Comparison of ENCODE assay signal across 25 cellular contexts in genomic region chr15:22877607-22878006, GRCh38. TPM values are rescaled to one million over a fixed set of nuclear protein-coding genes. Genes with fewer than 3 reads are reported as not detected.
DNase-seq lines count a peak whose midpoint lies in the region; ATAC-seq, FAIRE-seq and TF ChIP-seq lines count a peak whose summit lies in the region.
"Had no signal": no experiment of that assay in that cellular context is flagged by ENCODE, and none has a peak within 500 bp of the region (broad histone marks: within the 10 kb centered on the region; RNA-seq: fewer than 3 reads in every experiment).

No MANE protein-coding gene starts in this region.

- H3K9me3 ChIP-seq in WERI-Rb-1 (ENCODE audit: severe bottlenecking): peaks cover 4% of the 10 kb centered on the region
- no peaks in the 10 kb centered on the region for H3K9me3 ChIP-seq in kidney (ENCODE audit: control insufficient read depth in 1 of 2, low read length in 2 of 2)
- H3K9me3 ChIP-seq: A549, MG63 had no signal

- no peak for ATAC-seq in stimulated activated naive B cell treated with anti-CD40 and anti-IgM and Interleukin-4, amounts not matched to agents 10 μg/mL and 1 μg/mL and 100 μg/mL, for 72 hours (replicated peaks)
- ATAC-seq in GM18858 (IDR thresholded peaks at IDR 0.05; ENCODE audit: unreplicated experiment): no peak
- ATAC-seq: GM12878 had no signal

- peaks cover 20% of the 10 kb centered on the region for H3K4me1 Mint-ChIP-seq in HFFc6 (ENCODE audit: low read depth)
- H3K4me1 Mint-ChIP-seq in stimulated activated naive B cell treated with anti-CD40 and anti-IgM and Interleukin-4, amounts not matched to agents 10 μg/mL and 1 μg/mL and 100 μg/mL, for 72 hours: peaks cover 4 to 8% of the 10 kb centered on the region in 2 donors

- DNase-seq in HFFc6 (no peak), WERI-Rb-1 (no peak), kidney (peak; percentile 40), NCI-H524 treated with DMSO at 0.1 percent for 48 hours (lab: John Stamatoyannopoulos, UW) (no peak)
- DNase-seq in stimulated activated naive B cell treated with anti-CD40 and anti-IgM and Interleukin-4, amounts not matched to agents 10 μg/mL and 1 μg/mL and 100 μg/mL, for 72 hours: no peak
- DNase-seq in stimulated activated CD4-positive, alpha-beta T cell treated with anti-CD3 and anti-CD28 coated beads, Interleukin-4, amount 100 ng/mL, for 4 hours: no peak
- DNase-seq: AML-193; CD4-positive, alpha-beta T cell; COR-L47; KG1; MG63; NCI-H1048; NCI-H1417 treated with DMSO at 0.1 percent for 48 hours; NCI-H1694 treated with DMSO at 0.1 percent for 48 hours; NCI-H2081; NCI-H2227 treated with DMSO at 0.1 percent for 48 hours; NCI-H69; RPMI8226 had no signal

- H3K4me1 ChIP-seq in kidney (ENCODE audit: control insufficient read depth in 1 of 2, insufficient read depth in 1 of 2, low read depth in 1 of 2, low read length in 2 of 2): peaks cover 2 to 5% of the 10 kb centered on the region in 2 donors
- H3K4me1 ChIP-seq: A549 had no signal

- no peak overlapping the region for H3K9ac ChIP-seq in kidney (ENCODE audit: low read length in 2 of 2)
- H3K9ac ChIP-seq: BLaER1 treated with 17β-estradiol and CSF1 and Interleukin-3, amounts not matched to agents 10 nM and 100 nM had no signal

- H3K27ac ChIP-seq in WERI-Rb-1: no peak overlapping the region
- no peak overlapping the region for H3K27ac ChIP-seq in kidney (ENCODE audit: low read depth in 2 of 2, low read length in 2 of 2)
- H3K27ac ChIP-seq: A549; BLaER1 treated with 17β-estradiol and CSF1 and Interleukin-3, amounts not matched to agents 10 nM and 100 nM had no signal

- no peaks in the 10 kb centered on the region for H3K9me3 Mint-ChIP-seq in HFFc6
- no peaks in the 10 kb centered on the region for H3K9me3 Mint-ChIP-seq in stimulated activated naive B cell treated with anti-CD40 and anti-IgM and Interleukin-4, amounts not matched to agents 10 μg/mL and 1 μg/mL and 100 μg/mL, for 72 hours
- H3K9me3 Mint-ChIP-seq: CD4-positive, alpha-beta T cell had no signal

- intact Hi-C loops in kidney (cut with DNase I): no loop called here

- peaks cover 50% of the 10 kb centered on the region for H3K36me3 Mint-ChIP-seq in HFFc6 (ENCODE audit: low read depth)
- peaks cover 20 to 54% of the 10 kb centered on the region in 2 donors for H3K36me3 Mint-ChIP-seq in stimulated activated naive B cell treated with anti-CD40 and anti-IgM and Interleukin-4, amounts not matched to agents 10 μg/mL and 1 μg/mL and 100 μg/mL, for 72 hours

- no peaks in the 10 kb centered on the region for H3K27me3 ChIP-seq in WERI-Rb-1 (ENCODE audit: insufficient read depth, low read depth, severe bottlenecking)
- H3K27me3 ChIP-seq: BLaER1 treated with 17β-estradiol and CSF1 and Interleukin-3, amounts not matched to agents 10 nM and 100 nM; MG63 had no signal

- no peak overlapping the region for H3K27ac Mint-ChIP-seq in HFFc6
- peak overlapping the region; percentile 14 for H3K27ac Mint-ChIP-seq in stimulated activated naive B cell treated with anti-CD40 and anti-IgM and Interleukin-4, amounts not matched to agents 10 μg/mL and 1 μg/mL and 100 μg/mL, for 72 hours
- H3K27ac Mint-ChIP-seq: CD4-positive, alpha-beta T cell had no signal

- peak; percentile 34; the same call in 1 of the 2 replicates for TF ChIP-seq CTCF in HFFc6 (IDR thresholded peaks at IDR 0.05)
- 0 out of 2 replicates have a peak, but pooled peaks have one; percentile 4 for TF ChIP-seq CTCF in WERI-Rb-1 (IDR thresholded peaks at IDR 0.05; ENCODE audit: low read depth, low read length)
- TF ChIP-seq CTCF in kidney (IDR thresholded peaks at IDR 0.05; ENCODE audit: borderline replicate concordance, extremely low read depth, insufficient read depth): no peak

- no peak for FAIRE-seq in kidney (lab: Jason Lieb, UNC)
- FAIRE-seq: A549, G401.6, GM12878, H1, HTR-8/SVneo had no signal

- H3K27me3 Mint-ChIP-seq in HFFc6 (ENCODE audit: insufficient read depth): peaks cover 2% of the 10 kb centered on the region; the same call in 1 of the 2 replicates
- H3K27me3 Mint-ChIP-seq in stimulated activated naive B cell treated with anti-CD40 and anti-IgM and Interleukin-4, amounts not matched to agents 10 μg/mL and 1 μg/mL and 100 μg/mL, for 72 hours: no peaks in the 10 kb centered on the region
- H3K27me3 Mint-ChIP-seq: CD4-positive, alpha-beta T cell had no signal

- H3K36me3 ChIP-seq in WERI-Rb-1: no peaks in the 10 kb centered on the region
- H3K36me3 ChIP-seq in kidney (ENCODE audit: control insufficient read depth in 1 of 2, insufficient read depth in 2 of 2, low read length in 2 of 2): peaks cover 32 to 55% of the 10 kb centered on the region in 2 donors

- H3K4me3 Mint-ChIP-seq in HFFc6: no peak overlapping the region
- H3K4me3 Mint-ChIP-seq in stimulated activated naive B cell treated with anti-CD40 and anti-IgM and Interleukin-4, amounts not matched to agents 10 μg/mL and 1 μg/mL and 100 μg/mL, for 72 hours: no peak overlapping the region
- H3K4me3 Mint-ChIP-seq: CD4-positive, alpha-beta T cell had no signal

- H3K4me3 ChIP-seq in WERI-Rb-1 (ENCODE audit: low read depth, low read length): no peak overlapping the region
- no peak overlapping the region for H3K4me3 ChIP-seq in kidney (ENCODE audit: low read length in 2 of 2)
- H3K4me3 ChIP-seq: A549; BLaER1 treated with 17β-estradiol and CSF1 and Interleukin-3, amounts not matched to agents 10 nM and 100 nM; GM12878; MG63 had no signal

RNA-seq across cellular contexts. Expression of gene NIPA2, which starts 39.1 kb away (rescaled TPM):
- total RNA-seq in HFFc6 (2021; fragmentation: NEBNext Ultra II Directional; extraction: Animal tissue kit (Norgen Biotek cat#: 25700)): 10 to 100 TPM; 71.7 to 92.4 (median 76.6) TPM
- 48.5 TPM for total RNA-seq in kidney
- polyA plus RNA-seq in kidney (ENCODE audit: insufficient read depth, low read depth, low replicate concordance): 30.0 TPM
